1 cellular context compared by ENCODE assay signal in the genomic region with DNA sequence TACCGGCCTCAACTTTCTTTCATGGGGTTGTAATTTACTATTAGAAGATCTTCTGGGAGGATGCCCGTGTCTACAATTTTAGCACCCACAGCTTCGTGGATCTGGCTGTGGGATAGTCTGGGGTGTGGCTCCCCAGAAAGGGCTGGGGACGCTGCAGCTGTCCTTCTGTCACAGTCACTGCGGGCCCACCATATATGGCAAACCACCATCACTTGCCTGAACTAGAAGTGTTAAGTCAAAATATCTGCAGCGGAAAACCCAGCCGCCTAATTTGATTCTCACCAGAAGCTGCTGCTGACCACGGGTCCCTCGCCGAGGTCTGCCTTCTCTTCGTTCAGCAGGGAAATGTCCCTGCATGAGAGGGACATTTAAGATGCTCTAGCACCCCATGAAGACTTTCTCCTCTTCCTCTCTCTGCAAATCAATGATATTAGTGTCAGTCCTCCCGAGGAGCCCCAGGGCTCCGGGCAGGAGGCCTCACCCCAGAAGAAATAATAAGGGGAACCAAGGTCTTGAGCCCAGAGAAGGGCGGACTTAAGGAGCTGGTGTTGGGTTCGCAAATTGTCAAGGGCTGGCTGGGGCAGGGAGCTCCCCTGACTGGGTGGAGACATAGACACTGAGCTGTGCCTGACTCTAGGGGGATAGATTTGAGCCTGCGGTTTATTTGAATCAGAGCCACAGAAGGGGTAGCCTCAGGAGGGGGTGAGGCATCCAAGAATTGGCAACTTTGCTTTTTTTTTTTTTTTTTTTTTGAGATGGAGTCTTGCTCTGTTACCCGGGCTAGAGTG.
TF ChIP-seq lines count a peak whose summit lies in the region.

No MANE protein-coding gene starts in this region.

TF ChIP-seq in K562, 482 proteins besides CTCF, POLR2A, EP300 and RAD21:
- TF ChIP-seq ZNF384 (IDR thresholded peaks at IDR 0.05; ENCODE audit: low read depth, low read length) (no peak), ZNF253 (CRISPR knock-in tag; conservative IDR thresholded peaks at IDR 0.05) (no peak), CBFA2T2 (conservative IDR thresholded peaks at IDR 0.05) (no peak), RBM25 (IDR thresholded peaks at IDR 0.05; ENCODE audit: low read depth, low read length, severe bottlenecking) (no peak), EWSR1 (IDR thresholded peaks at IDR 0.05; ENCODE audit: borderline replicate concordance, low read depth, partially characterized antibody) (no peak), ZNF785 (CRISPR knock-in tag; IDR thresholded peaks at IDR 0.05) (no peak), KLF10 (CRISPR knock-in tag; IDR thresholded peaks at IDR 0.05) (no peak), ZNF75A (CRISPR knock-in tag; IDR thresholded peaks at IDR 0.05) (no peak), NFRKB (IDR thresholded peaks at IDR 0.05; ENCODE audit: low read depth) (no peak), SETDB1 (IDR thresholded peaks at IDR 0.05; ENCODE audit: low read length) (no peak), ZKSCAN3 (CRISPR knock-in tag; IDR thresholded peaks at IDR 0.05) (no peak), UBTF (IDR thresholded peaks at IDR 0.05; ENCODE audit: borderline replicate concordance in 1 of 2, low read depth in 2 of 2, low read length in 2 of 2) (no peak), IFI16 (CRISPR knock-in tag; IDR thresholded peaks at IDR 0.05) (no peak), PURB (CRISPR knock-in tag; IDR thresholded peaks at IDR 0.05; ENCODE audit: low read depth) (no peak)
TF ChIP-seq in K562: peak in this region for 0.
